ENCODE assay signal across 9 cellular contexts in genomic region chr17:57441270-57441600, GRCh38.
DNase-seq lines count a peak whose midpoint lies in the region; ATAC-seq, FAIRE-seq and TF ChIP-seq lines count a peak whose summit lies in the region.
"Had no signal": no experiment of that assay in that cellular context is flagged by ENCODE, and none has a peak within 500 bp of the region (broad histone marks: within the 10 kb centered on the region; RNA-seq: fewer than 3 reads in every experiment).

No MANE protein-coding gene starts in this region.

- no peak for TF ChIP-seq CTCF in A673 (conservative IDR thresholded peaks at IDR 0.05; ENCODE audit: low read depth, low read length)
- no peak for TF ChIP-seq CTCF in kidney (IDR thresholded peaks at IDR 0.05; ENCODE audit: borderline replicate concordance, extremely low read depth, insufficient read depth)

- no peaks in the 10 kb centered on the region for H3K27me3 Mint-ChIP-seq in T-cell

- intact Hi-C loops in A673 (cut with micrococcal nuclease; ENCODE audit: unreplicated experiment) = no loop called here
- intact Hi-C loops in kidney (cut with DNase I) = no loop called here

- H3K27ac Mint-ChIP-seq in T-cell = peak overlapping the region; percentile 83 to 90

- H3K4me3 ChIP-seq in A673 (ENCODE audit: low read depth, low read length, poor library complexity, severe bottlenecking) (no peak overlapping the region), kidney (ENCODE audit: low read length in 2 of 2) (no peak overlapping the region)

- POLR2A ChIA-PET in A673 (lab: Charles Lee; ENCODE audit: low non-redundant PET) = no interaction called here
- POLR2A ChIA-PET in T-cell (lab: Charles Lee) = interaction anchor here in 1 of 2 donors (0.5 kb wide), 1 partner anchor 184 kb away, joined by 5 read pairs; no protein-coding TSS in a partner anchor

- DNase-seq in A673 (ENCODE audit: low spot score) (no peak), T-cell (no peak), kidney (no peak), DMS79 (lab: John Stamatoyannopoulos, UW) (no peak), hepatic stellate cell (ENCODE audit: low spot score) (no peak)

- H3K27me3 ChIP-seq in A673 (replicated peaks; ENCODE audit: insufficient read depth, low read depth, low read length, poor library complexity) = no peaks in the 10 kb centered on the region

- FAIRE-seq in kidney (lab: Jason Lieb, UNC) = no peak

- peaks cover 64 to 85% (median 85%) of the 10 kb centered on the region in 3 donors for H3K4me1 Mint-ChIP-seq in T-cell

- peaks cover 14% of the 10 kb centered on the region for H3K36me3 Mint-ChIP-seq in T-cell

- no peaks in the 10 kb centered on the region for H3K9me3 Mint-ChIP-seq in T-cell

- BruUV-seq in A673 (replicated peaks; lab: Mats Ljungman, UMichigan) = no TSS peak

- peak overlapping the region in 1 of 2 donors; percentile 21 for H3K9ac ChIP-seq in kidney (ENCODE audit: low read length in 2 of 2)

- H3K27ac ChIP-seq in A673 (ENCODE audit: low read depth, low read length, poor library complexity, severe bottlenecking) (peak overlapping the region; percentile 35), kidney (ENCODE audit: low read depth in 2 of 2, low read length in 2 of 2) (peak overlapping the region; percentile 81 to 92)
- H3K27ac ChIP-seq: neutrophil had no signal

- H3K4me3 Mint-ChIP-seq in T-cell = peak overlapping the region in 2 of 3 donors; percentile 29 to 53

- ATAC-seq in GM21423 (IDR thresholded peaks at IDR 0.05; ENCODE audit: unreplicated experiment) (peak; percentile 30), T-cell (replicated peaks in 1 of 4) (peak; percentile 6 to 40 (median 18)), GM21529 (IDR thresholded peaks at IDR 0.05; ENCODE audit: unreplicated experiment) (no peak), GM21515 (IDR thresholded peaks at IDR 0.05; ENCODE audit: unreplicated experiment) (no peak)

- no peaks in the 10 kb centered on the region for H3K9me3 ChIP-seq in A673 (ENCODE audit: low read depth, low read length, poor library complexity, severe bottlenecking)
- no peaks in the 10 kb centered on the region for H3K9me3 ChIP-seq in kidney (ENCODE audit: control insufficient read depth in 1 of 2, low read length in 2 of 2)
- H3K9me3 ChIP-seq: neutrophil had no signal

- H3K36me3 ChIP-seq in A673 (ENCODE audit: insufficient read depth, low read length, poor library complexity, severe bottlenecking) = no peaks in the 10 kb centered on the region
- H3K36me3 ChIP-seq in kidney (ENCODE audit: control insufficient read depth in 1 of 2, insufficient read depth in 2 of 2, low read length in 2 of 2) = no peaks in the 10 kb centered on the region
- H3K36me3 ChIP-seq: neutrophil had no signal

- H3K4me1 ChIP-seq in A673 (ENCODE audit: insufficient read depth, low read length, poor library complexity, severe bottlenecking) (peaks cover 32% of the 10 kb centered on the region), kidney (ENCODE audit: control insufficient read depth in 1 of 2, insufficient read depth in 1 of 2, low read depth in 1 of 2, low read length in 2 of 2) (peaks cover 35 to 58% of the 10 kb centered on the region in 2 donors)

- CTCF ChIA-PET in A673 (lab: Charles Lee) (no interaction called here), T-cell (lab: Charles Lee) (interaction anchor here in 1 of 2 donors (1.6 kb wide), 1 partner anchor 40 kb away, joined by 3 read pairs; no protein-coding TSS in a partner anchor)

Comparison
In these comparisons a context has a peak if more than half of its experiments do, and no peak if none do; other contexts are left out.
1. ATAC-seq: peak in GM21423 (single experiment) and T-cell (4 of 4); none in GM21529 (single experiment) and GM21515 (single experiment).